1 cellular context compared by ENCODE assay signal in the genomic region with DNA sequence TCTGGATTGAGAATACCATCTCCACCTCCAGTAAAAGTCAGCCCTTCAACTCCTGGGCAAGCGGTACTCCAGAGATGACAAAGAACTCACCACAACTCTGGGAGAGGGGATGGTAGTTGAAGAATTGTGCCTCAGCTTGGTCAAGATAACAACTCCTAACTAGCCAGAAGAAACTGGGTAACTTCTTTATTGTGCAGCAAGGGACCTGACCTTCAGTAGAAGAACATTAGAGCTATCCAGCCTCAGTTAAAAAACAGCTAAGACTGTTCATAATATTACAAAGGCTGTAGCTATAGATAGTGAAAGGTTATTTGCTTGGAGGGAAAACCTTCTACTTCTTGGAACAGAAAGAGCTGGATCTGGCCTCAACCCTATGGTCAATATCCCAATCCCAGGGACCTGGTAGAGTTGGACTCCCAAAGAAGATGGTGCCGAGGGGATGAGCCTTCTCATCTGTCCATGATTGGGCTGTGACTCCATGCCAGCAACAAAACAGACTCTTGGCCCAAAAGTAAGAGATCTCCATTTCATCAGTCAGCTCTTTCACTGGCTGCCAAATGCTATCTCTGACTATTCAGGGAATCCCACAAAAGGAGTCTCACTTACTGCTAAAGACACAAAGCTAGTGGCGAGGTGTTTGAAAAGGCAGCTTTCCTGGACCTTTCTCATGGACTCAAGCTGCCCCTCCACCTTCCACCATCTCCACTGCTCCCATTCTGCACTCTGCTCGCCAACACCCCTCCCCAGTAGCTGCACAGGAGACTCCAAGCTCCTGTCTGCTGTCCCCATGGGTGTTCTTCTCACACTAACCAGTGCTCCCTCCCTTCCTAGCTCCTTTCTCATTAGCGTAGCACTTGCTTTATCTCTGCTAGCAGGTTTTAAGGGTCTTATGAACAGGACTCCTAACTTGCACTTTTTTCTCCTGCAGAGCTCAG.
A peak's percentile ranks its signal among the peaks of the same experiment; 100 is the strongest.
TF ChIP-seq lines count a peak whose summit lies in the region.

No MANE protein-coding gene starts in this region.

TF ChIP-seq in K562, 482 proteins besides CTCF, POLR2A, EP300 and RAD21 (continued from another document and continues in another):
- TF ChIP-seq, protein P1, sequence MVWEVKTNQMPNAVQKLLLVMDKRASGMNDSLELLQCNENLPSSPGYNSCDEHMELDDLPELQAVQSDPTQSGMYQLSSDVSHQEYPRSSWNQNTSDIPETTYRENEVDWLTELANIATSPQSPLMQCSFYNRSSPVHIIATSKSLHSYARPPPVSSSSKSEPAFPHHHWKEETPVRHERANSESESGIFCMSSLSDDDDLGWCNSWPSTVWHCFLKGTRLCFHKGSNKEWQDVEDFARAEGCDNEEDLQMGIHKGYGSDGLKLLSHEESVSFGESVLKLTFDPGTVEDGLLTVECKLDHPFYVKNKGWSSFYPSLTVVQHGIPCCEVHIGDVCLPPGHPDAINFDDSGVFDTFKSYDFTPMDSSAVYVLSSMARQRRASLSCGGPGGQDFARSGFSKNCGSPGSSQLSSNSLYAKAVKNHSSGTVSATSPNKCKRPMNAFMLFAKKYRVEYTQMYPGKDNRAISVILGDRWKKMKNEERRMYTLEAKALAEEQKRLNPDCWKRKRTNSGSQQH (CRISPR knock-in tag; IDR thresholded peaks at IDR 0.05), result peak; percentile 100
- TF ChIP-seq KDM5B (IDR thresholded peaks at IDR 0.05; ENCODE audit: insufficient replicate concordance, low read depth, low read length) (peak; percentile 77), RBM22 (IDR thresholded peaks at IDR 0.05; ENCODE audit: low read depth, low read length, poor library complexity, severe bottlenecking) (no peak), ELK1 (CRISPR knock-in tag; IDR thresholded peaks at IDR 0.05) (no peak), SAFB (IDR thresholded peaks at IDR 0.05; ENCODE audit: borderline replicate concordance, low read depth, low read length) (no peak), SRF (CRISPR knock-in tag; IDR thresholded peaks at IDR 0.05) (peak; percentile 35 to 92; a peak in 3 of 4 replicates), ILF3 (IDR thresholded peaks at IDR 0.05; ENCODE audit: borderline replicate concordance) (peak; percentile 98; the same call in 1 of the 2 replicates), ZNF561 (CRISPR knock-in tag; conservative IDR thresholded peaks at IDR 0.05) (peak; percentile 91; the same call in 1 of the 2 replicates), BRCA1 (IDR thresholded peaks at IDR 0.05) (no peak), BRCA1 (CRISPR knock-in tag; IDR thresholded peaks at IDR 0.05) (no peak), MTF1 (CRISPR knock-in tag; IDR thresholded peaks at IDR 0.05; ENCODE audit: borderline replicate concordance) (no peak), ZNF77 (CRISPR knock-in tag; IDR thresholded peaks at IDR 0.05) (peak; percentile 96), PPARD (CRISPR knock-in tag; IDR thresholded peaks at IDR 0.05) (no peak), CAMTA2 (CRISPR knock-in tag; conservative IDR thresholded peaks at IDR 0.05) (no peak), ESRRA (IDR thresholded peaks at IDR 0.05; ENCODE audit: borderline replicate concordance, low read depth) (no peak), ZNF699 (CRISPR knock-in tag; IDR thresholded peaks at IDR 0.05; ENCODE audit: insufficient replicate concordance) (no peak), CEBPZ (IDR thresholded peaks at IDR 0.05; ENCODE audit: borderline replicate concordance, low read depth, low read length) (no peak), GABPB2 (CRISPR knock-in tag; conservative IDR thresholded peaks at IDR 0.05) (peak; percentile 98), U2AF2 (optimal IDR thresholded peaks at IDR 0.05; ENCODE audit: low read depth, low read length) (no peak), ZNF143 (CRISPR knock-in tag; IDR thresholded peaks at IDR 0.05) (peak; percentile 68), NR2F6 (CRISPR knock-in tag; IDR thresholded peaks at IDR 0.05) (peak; percentile 52; the same call in 1 of the 2 replicates), CBFB (CRISPR knock-in tag; IDR thresholded peaks at IDR 0.05) (no peak), ZNF253 (CRISPR knock-in tag; conservative IDR thresholded peaks at IDR 0.05) (peak; percentile 99), PURB (CRISPR knock-in tag; IDR thresholded peaks at IDR 0.05; ENCODE audit: low read depth) (no peak), ZNF121 (CRISPR knock-in tag; conservative IDR thresholded peaks at IDR 0.05) (no peak), NCOR1 (IDR thresholded peaks at IDR 0.05) (peak; percentile 68), ASH1L (IDR thresholded peaks at IDR 0.05; ENCODE audit: borderline replicate concordance, low read depth, partially characterized antibody) (no peak), SOX6 (IDR thresholded peaks at IDR 0.05) (no peak), JUNB (CRISPR knock-in tag; conservative IDR thresholded peaks at IDR 0.05) (no peak), MEIS2 (IDR thresholded peaks at IDR 0.05; ENCODE audit: partially characterized antibody) (no peak), PREB (CRISPR knock-in tag; IDR thresholded peaks at IDR 0.05) (no peak), ZEB2 (IDR thresholded peaks at IDR 0.05) (no peak), ZNF354B (CRISPR knock-in tag; IDR thresholded peaks at IDR 0.05) (peak; percentile 37; the same call in 1 of the 2 replicates)
- TF ChIP-seq, protein P2, sequence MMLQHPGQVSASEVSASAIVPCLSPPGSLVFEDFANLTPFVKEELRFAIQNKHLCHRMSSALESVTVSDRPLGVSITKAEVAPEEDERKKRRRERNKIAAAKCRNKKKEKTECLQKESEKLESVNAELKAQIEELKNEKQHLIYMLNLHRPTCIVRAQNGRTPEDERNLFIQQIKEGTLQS (IDR thresholded peaks at IDR 0.05), result no peak
- TF ChIP-seq, protein P2 (CRISPR knock-in tag; conservative IDR thresholded peaks at IDR 0.05), result peak; percentile 86; the same call in 1 of the 2 replicates
- TF ChIP-seq, protein P3, sequence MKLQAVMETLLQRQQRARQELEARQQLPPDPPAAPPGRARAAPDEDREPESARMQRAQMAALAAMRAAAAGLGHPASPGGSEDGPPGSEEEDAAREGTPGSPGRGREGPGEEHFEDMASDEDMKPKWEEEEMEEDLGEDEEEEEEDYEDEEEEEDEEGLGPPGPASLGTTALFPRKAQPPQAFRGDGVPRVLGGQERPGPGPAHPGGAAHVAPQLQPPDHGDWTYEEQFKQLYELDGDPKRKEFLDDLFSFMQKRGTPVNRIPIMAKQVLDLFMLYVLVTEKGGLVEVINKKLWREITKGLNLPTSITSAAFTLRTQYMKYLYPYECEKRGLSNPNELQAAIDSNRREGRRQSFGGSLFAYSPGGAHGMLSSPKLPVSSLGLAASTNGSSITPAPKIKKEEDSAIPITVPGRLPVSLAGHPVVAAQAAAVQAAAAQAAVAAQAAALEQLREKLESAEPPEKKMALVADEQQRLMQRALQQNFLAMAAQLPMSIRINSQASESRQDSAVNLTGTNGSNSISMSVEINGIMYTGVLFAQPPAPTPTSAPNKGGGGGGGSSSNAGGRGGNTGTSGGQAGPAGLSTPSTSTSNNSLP (IDR thresholded peaks at IDR 0.05; ENCODE audit: borderline replicate concordance, low read depth, low read length), result no peak
- TF ChIP-seq, protein P4, sequence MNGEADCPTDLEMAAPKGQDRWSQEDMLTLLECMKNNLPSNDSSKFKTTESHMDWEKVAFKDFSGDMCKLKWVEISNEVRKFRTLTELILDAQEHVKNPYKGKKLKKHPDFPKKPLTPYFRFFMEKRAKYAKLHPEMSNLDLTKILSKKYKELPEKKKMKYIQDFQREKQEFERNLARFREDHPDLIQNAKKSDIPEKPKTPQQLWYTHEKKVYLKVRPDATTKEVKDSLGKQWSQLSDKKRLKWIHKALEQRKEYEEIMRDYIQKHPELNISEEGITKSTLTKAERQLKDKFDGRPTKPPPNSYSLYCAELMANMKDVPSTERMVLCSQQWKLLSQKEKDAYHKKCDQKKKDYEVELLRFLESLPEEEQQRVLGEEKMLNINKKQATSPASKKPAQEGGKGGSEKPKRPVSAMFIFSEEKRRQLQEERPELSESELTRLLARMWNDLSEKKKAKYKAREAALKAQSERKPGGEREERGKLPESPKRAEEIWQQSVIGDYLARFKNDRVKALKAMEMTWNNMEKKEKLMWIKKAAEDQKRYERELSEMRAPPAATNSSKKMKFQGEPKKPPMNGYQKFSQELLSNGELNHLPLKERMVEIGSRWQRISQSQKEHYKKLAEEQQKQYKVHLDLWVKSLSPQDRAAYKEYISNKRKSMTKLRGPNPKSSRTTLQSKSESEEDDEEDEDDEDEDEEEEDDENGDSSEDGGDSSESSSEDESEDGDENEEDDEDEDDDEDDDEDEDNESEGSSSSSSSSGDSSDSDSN (IDR thresholded peaks at IDR 0.05; ENCODE audit: borderline replicate concordance in 1 of 2, low read depth in 2 of 2, low read length in 2 of 2), result no peak
- TF ChIP-seq, protein P5, sequence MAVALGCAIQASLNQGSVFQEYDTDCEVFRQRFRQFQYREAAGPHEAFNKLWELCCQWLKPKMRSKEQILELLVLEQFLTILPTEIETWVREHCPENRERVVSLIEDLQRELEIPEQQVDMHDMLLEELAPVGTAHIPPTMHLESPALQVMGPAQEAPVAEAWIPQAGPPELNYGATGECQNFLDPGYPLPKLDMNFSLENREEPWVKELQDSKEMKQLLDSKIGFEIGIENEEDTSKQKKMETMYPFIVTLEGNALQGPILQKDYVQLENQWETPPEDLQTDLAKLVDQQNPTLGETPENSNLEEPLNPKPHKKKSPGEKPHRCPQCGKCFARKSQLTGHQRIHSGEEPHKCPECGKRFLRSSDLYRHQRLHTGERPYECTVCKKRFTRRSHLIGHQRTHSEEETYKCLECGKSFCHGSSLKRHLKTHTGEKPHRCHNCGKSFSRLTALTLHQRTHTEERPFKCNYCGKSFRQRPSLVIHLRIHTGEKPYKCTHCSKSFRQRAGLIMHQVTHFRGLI (CRISPR knock-in tag; IDR thresholded peaks at IDR 0.05), result no peak
- TF ChIP-seq, protein P6, sequence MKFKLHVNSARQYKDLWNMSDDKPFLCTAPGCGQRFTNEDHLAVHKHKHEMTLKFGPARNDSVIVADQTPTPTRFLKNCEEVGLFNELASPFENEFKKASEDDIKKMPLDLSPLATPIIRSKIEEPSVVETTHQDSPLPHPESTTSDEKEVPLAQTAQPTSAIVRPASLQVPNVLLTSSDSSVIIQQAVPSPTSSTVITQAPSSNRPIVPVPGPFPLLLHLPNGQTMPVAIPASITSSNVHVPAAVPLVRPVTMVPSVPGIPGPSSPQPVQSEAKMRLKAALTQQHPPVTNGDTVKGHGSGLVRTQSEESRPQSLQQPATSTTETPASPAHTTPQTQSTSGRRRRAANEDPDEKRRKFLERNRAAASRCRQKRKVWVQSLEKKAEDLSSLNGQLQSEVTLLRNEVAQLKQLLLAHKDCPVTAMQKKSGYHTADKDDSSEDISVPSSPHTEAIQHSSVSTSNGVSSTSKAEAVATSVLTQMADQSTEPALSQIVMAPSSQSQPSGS (CRISPR knock-in tag; IDR thresholded peaks at IDR 0.05), result no peak
- TF ChIP-seq, protein P7, sequence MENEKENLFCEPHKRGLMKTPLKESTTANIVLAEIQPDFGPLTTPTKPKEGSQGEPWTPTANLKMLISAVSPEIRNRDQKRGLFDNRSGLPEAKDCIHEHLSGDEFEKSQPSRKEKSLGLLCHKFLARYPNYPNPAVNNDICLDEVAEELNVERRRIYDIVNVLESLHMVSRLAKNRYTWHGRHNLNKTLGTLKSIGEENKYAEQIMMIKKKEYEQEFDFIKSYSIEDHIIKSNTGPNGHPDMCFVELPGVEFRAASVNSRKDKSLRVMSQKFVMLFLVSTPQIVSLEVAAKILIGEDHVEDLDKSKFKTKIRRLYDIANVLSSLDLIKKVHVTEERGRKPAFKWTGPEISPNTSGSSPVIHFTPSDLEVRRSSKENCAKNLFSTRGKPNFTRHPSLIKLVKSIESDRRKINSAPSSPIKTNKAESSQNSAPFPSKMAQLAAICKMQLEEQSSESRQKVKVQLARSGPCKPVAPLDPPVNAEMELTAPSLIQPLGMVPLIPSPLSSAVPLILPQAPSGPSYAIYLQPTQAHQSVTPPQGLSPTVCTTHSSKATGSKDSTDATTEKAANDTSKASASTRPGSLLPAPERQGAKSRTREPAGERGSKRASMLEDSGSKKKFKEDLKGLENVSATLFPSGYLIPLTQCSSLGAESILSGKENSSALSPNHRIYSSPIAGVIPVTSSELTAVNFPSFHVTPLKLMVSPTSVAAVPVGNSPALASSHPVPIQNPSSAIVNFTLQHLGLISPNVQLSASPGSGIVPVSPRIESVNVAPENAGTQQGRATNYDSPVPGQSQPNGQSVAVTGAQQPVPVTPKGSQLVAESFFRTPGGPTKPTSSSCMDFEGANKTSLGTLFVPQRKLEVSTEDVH (IDR thresholded peaks at IDR 0.05; ENCODE audit: low read depth, partially characterized antibody), result no peak
